In genomic region chr13:111043575-111043982, GRCh38 we compare ENCODE assay signal across 1 cellular context.
TF ChIP-seq lines count a peak whose summit lies in the region.

No MANE protein-coding gene starts in this region.

TF ChIP-seq in K562, 482 proteins besides CTCF, POLR2A, EP300 and RAD21 (continued from another document and continues in another):
- TF ChIP-seq ZNF592 (IDR thresholded peaks at IDR 0.05) (0 out of 2 replicates have a peak, but pooled peaks have one; percentile 21), ZBTB1 (CRISPR knock-in tag; IDR thresholded peaks at IDR 0.05; ENCODE audit: borderline replicate concordance, low read depth) (no peak), TFE3 (CRISPR knock-in tag; IDR thresholded peaks at IDR 0.05) (no peak), HSF4 (CRISPR knock-in tag; IDR thresholded peaks at IDR 0.05; ENCODE audit: borderline replicate concordance) (no peak), BHLHE40 (IDR thresholded peaks at IDR 0.05; ENCODE audit: low read length) (peak; percentile 80), ZNF717 (CRISPR knock-in tag; IDR thresholded peaks at IDR 0.05) (no peak), TFAP4 (CRISPR knock-in tag; IDR thresholded peaks at IDR 0.05; ENCODE audit: borderline replicate concordance) (peak; percentile 70; the same call in 1 of the 2 replicates), TRIM28 (IDR thresholded peaks at IDR 0.05) (no peak), ZNF165 (CRISPR knock-in tag; IDR thresholded peaks at IDR 0.05; ENCODE audit: borderline replicate concordance) (no peak), POLR3G (IDR thresholded peaks at IDR 0.05; ENCODE audit: extremely low read depth, insufficient read length, insufficient replicate concordance) (no peak), VEZF1 (CRISPR knock-in tag; IDR thresholded peaks at IDR 0.05) (peak; percentile 39), ZBTB26 (CRISPR knock-in tag; IDR thresholded peaks at IDR 0.05) (no peak), MTA1 (IDR thresholded peaks at IDR 0.05; ENCODE audit: borderline replicate concordance) (no peak), USF1 (CRISPR knock-in tag; IDR thresholded peaks at IDR 0.05) (peak; percentile 95), NFYB (IDR thresholded peaks at IDR 0.05; ENCODE audit: extremely low read depth, insufficient read length) (no peak), ZFP1 (CRISPR knock-in tag; IDR thresholded peaks at IDR 0.05) (no peak), GTF2E2 (tag; IDR thresholded peaks at IDR 0.05) (no peak), ZNF785 (CRISPR knock-in tag; IDR thresholded peaks at IDR 0.05) (no peak), MED1 (CRISPR knock-in tag; IDR thresholded peaks at IDR 0.05; ENCODE audit: borderline replicate concordance) (no peak), E2F4 (CRISPR knock-in tag; IDR thresholded peaks at IDR 0.05; ENCODE audit: low read depth) (no peak), GABPB2 (CRISPR knock-in tag; conservative IDR thresholded peaks at IDR 0.05) (no peak), TEAD2 (tag; IDR thresholded peaks at IDR 0.05) (no peak), FOSL1 (tag; conservative IDR thresholded peaks at IDR 0.05) (peak; percentile 89), GABPA (tag; conservative IDR thresholded peaks at IDR 0.05; ENCODE audit: low read depth) (no peak), NFATC3 (IDR thresholded peaks at IDR 0.05) (no peak), ZBTB34 (CRISPR knock-in tag; IDR thresholded peaks at IDR 0.05) (no peak), POLR2AphosphoS5 (IDR thresholded peaks at IDR 0.05; ENCODE audit: control insufficient read depth, insufficient read depth, low read depth, low read length) (no peak), CBFB (CRISPR knock-in tag; IDR thresholded peaks at IDR 0.05) (no peak), TCF7L2 (IDR thresholded peaks at IDR 0.05; ENCODE audit: low read depth, low read length) (no peak), ETV1 (tag; conservative IDR thresholded peaks at IDR 0.05; ENCODE audit: low read depth) (no peak), FIP1L1 (IDR thresholded peaks at IDR 0.05; ENCODE audit: low read depth, low read length, poor library complexity, severe bottlenecking) (no peak), TARDBP (IDR thresholded peaks at IDR 0.05) (no peak), ZNF766 (CRISPR knock-in tag; conservative IDR thresholded peaks at IDR 0.05) (no peak), FOXJ2 (tag; IDR thresholded peaks at IDR 0.05) (peak; percentile 93), RBM39 (optimal IDR thresholded peaks at IDR 0.05; ENCODE audit: low read depth, low read length) (no peak), HES1 (IDR thresholded peaks at IDR 0.05; ENCODE audit: low read depth) (no peak), ASH1L (IDR thresholded peaks at IDR 0.05; ENCODE audit: borderline replicate concordance, low read depth, partially characterized antibody) (no peak), MEF2D (tag; conservative IDR thresholded peaks at IDR 0.05; ENCODE audit: low read depth) (0 out of 2 replicates have a peak, but pooled peaks have one; percentile 21), RFX1 (IDR thresholded peaks at IDR 0.05) (peak; percentile 61), ETV6 (IDR thresholded peaks at IDR 0.05; ENCODE audit: borderline replicate concordance in 1 of 2, low read depth in 2 of 2, low read length in 1 of 2) (no peak), ETV6 (CRISPR knock-in tag; IDR thresholded peaks at IDR 0.05; ENCODE audit: borderline replicate concordance) (no peak), IRF1 (CRISPR knock-in tag; IDR thresholded peaks at IDR 0.05; ENCODE audit: borderline replicate concordance) (no peak), THRAP3 (IDR thresholded peaks at IDR 0.05; ENCODE audit: borderline replicate concordance) (no peak), MXD1 (CRISPR knock-in tag; IDR thresholded peaks at IDR 0.05; ENCODE audit: borderline replicate concordance, poor library complexity, severe bottlenecking) (no peak), MLLT1 (IDR thresholded peaks at IDR 0.05) (no peak), MEF2A (IDR thresholded peaks at IDR 0.05; ENCODE audit: control insufficient read depth, low read depth, low read length) (no peak), ZNF354B (CRISPR knock-in tag; IDR thresholded peaks at IDR 0.05) (no peak), ZBTB12 (CRISPR knock-in tag; IDR thresholded peaks at IDR 0.05) (no peak)
